ENCODE assay signal across 18 cellular contexts in genomic region chr2:58533376-58533775, GRCh38.
DNase-seq lines count a peak whose midpoint lies in the region; ATAC-seq, FAIRE-seq and TF ChIP-seq lines count a peak whose summit lies in the region.
"Had no signal": no experiment of that assay in that cellular context is flagged by ENCODE, and none has a peak within 500 bp of the region (broad histone marks: within the 10 kb centered on the region; RNA-seq: fewer than 3 reads in every experiment).

No MANE protein-coding gene starts in this region.

- no peaks in the 10 kb centered on the region for H3K79me2 ChIP-seq in PC-3 (ENCODE audit: low read length)

- POLR2A ChIA-PET in A549 (lab: Yijun Ruan, JAX) (no interaction called here), PC-3 (lab: Charles Lee; ENCODE audit: unreplicated experiment) (no interaction called here)

- H3K27ac ChIP-seq in A549: no peak overlapping the region
- no peak overlapping the region for H3K27ac ChIP-seq in PC-3 (ENCODE audit: low read length)
- H3K27ac ChIP-seq in endodermal cell (ENCODE audit: low read depth, low read length): no peak overlapping the region
- H3K27ac ChIP-seq: BLaER1 treated with 17β-estradiol and CSF1 and Interleukin-3, amounts not matched to agents 10 nM and 100 nM had no signal

- intact Hi-C loops in PC-3 (cut with micrococcal nuclease): no loop called here

- TF ChIP-seq EP300 in A549 (IDR thresholded peaks at IDR 0.05): no peak

- no peaks in the 10 kb centered on the region for H3K36me3 Mint-ChIP-seq in endodermal cell (ENCODE audit: low read depth)
- H3K36me3 Mint-ChIP-seq: CD8-positive, alpha-beta T cell had no signal

- no peak for TF ChIP-seq POLR2A in A549 (IDR thresholded peaks at IDR 0.05; ENCODE audit: low read length)

- BruUV-seq in PC-3 (replicated peaks; lab: Mats Ljungman, UMichigan): no TSS peak

- H3K4me3 Mint-ChIP-seq in endodermal cell: no peak overlapping the region
- H3K4me3 Mint-ChIP-seq: B cell; CD8-positive, alpha-beta T cell had no signal

- H3K27me3 ChIP-seq in PC-3 (ENCODE audit: low read length): no peaks in the 10 kb centered on the region
- H3K27me3 ChIP-seq in endodermal cell (ENCODE audit: control insufficient read depth, insufficient read depth, low read length, poor library complexity, severe bottlenecking): no peaks in the 10 kb centered on the region
- H3K27me3 ChIP-seq: BLaER1 treated with 17β-estradiol and CSF1 and Interleukin-3, amounts not matched to agents 10 nM and 100 nM had no signal

- CTCF ChIA-PET in A549 (lab: Yijun Ruan, JAX): interaction anchor here (0.6 kb wide), 1 partner anchor 127 kb away, joined by 3 read pairs; no protein-coding TSS in a partner anchor
- CTCF ChIA-PET in PC-3 (lab: Charles Lee): interaction anchor here (0.7 kb wide), 1 partner anchor 1050 kb away, joined by 4 read pairs; no protein-coding TSS in a partner anchor

- no peaks in the 10 kb centered on the region for H4K20me1 ChIP-seq in PC-3 (ENCODE audit: low read length)
- H4K20me1 ChIP-seq: BLaER1 treated with 17β-estradiol and CSF1 and Interleukin-3, amounts not matched to agents 10 nM and 100 nM had no signal

- TF ChIP-seq CTCF in A549 (IDR thresholded peaks at IDR 0.05): no peak
- TF ChIP-seq CTCF in PC-3 (conservative IDR thresholded peaks at IDR 0.05; ENCODE audit: low read depth, low read length): no peak
- TF ChIP-seq CTCF in endodermal cell (conservative IDR thresholded peaks at IDR 0.05): no peak

- DNase-seq in A549 (ENCODE audit: low read depth in 1 of 2, low spot score in 1 of 2) (peak in 1 of 2 experiments; percentile 7), ELR (ENCODE audit: low read depth) (peak; percentile 32), PC-3 (peak; percentile 43), endodermal cell (no peak), G401 (ENCODE audit: low spot score) (no peak), COLO668 (lab: John Stamatoyannopoulos, UW; ENCODE audit: unreplicated experiment) (no peak)
- DNase-seq: 8988T; CD8-positive, alpha-beta T cell; COR-L47; HCEC 1CT; Kasumi-1; KG1 had no signal

- H3K9me3 Mint-ChIP-seq in endodermal cell: no peaks in the 10 kb centered on the region
- H3K9me3 Mint-ChIP-seq: CD8-positive, alpha-beta T cell had no signal

- in situ Hi-C loops in G401 (cut with HindIII; ENCODE audit: low sequenced_read_pairs): no loop called here

- no peak for FAIRE-seq in A549 (lab: Jason Lieb, UNC)
- FAIRE-seq: D721Med, GM12891 had no signal

- ATAC-seq in A549 (peak in 1 of 2 experiments; percentile 50; a peak in 2 of 6 replicates), PC-3 (no peak), HG02588 (IDR thresholded peaks at IDR 0.05; ENCODE audit: unreplicated experiment) (no peak), HG03039 (IDR thresholded peaks at IDR 0.05; ENCODE audit: unreplicated experiment) (no peak)
- ATAC-seq: CD8-positive, alpha-beta T cell had no signal

- no peak for TF ChIP-seq RAD21 in A549 (conservative IDR thresholded peaks at IDR 0.05 in 1 of 2, IDR thresholded peaks at IDR 0.05 in 1 of 2)

- H3K36me3 ChIP-seq in PC-3 (ENCODE audit: low read depth, low read length) (no peaks in the 10 kb centered on the region), endodermal cell (ENCODE audit: control insufficient read depth, insufficient read depth, low read length) (no peaks in the 10 kb centered on the region)
- H3K36me3 ChIP-seq: BLaER1 treated with 17β-estradiol and CSF1 and Interleukin-3, amounts not matched to agents 10 nM and 100 nM had no signal

- H3K9me2 ChIP-seq in PC-3 (replicated peaks; ENCODE audit: low read length): no peaks in the 10 kb centered on the region

- H3K9ac ChIP-seq in PC-3 (ENCODE audit: low read length): no peak overlapping the region
- no peak overlapping the region for H3K9ac ChIP-seq in endodermal cell (ENCODE audit: extremely low read depth, low read length, poor library complexity, severe bottlenecking)
- H3K9ac ChIP-seq: BLaER1 treated with 17β-estradiol and CSF1 and Interleukin-3, amounts not matched to agents 10 nM and 100 nM had no signal

- H3K9me3 ChIP-seq in A549: no peaks in the 10 kb centered on the region
- H3K9me3 ChIP-seq in PC-3 (ENCODE audit: low read length): no peaks in the 10 kb centered on the region
- no peaks in the 10 kb centered on the region for H3K9me3 ChIP-seq in endodermal cell (ENCODE audit: control insufficient read depth, low read length)
- H3K9me3 ChIP-seq: BLaER1 treated with 17β-estradiol and CSF1 and Interleukin-3, amounts not matched to agents 10 nM and 100 nM had no signal

- H3K4me3 ChIP-seq in A549: no peak overlapping the region
- no peak overlapping the region for H3K4me3 ChIP-seq in PC-3 (ENCODE audit: low read length)
- no peak overlapping the region for H3K4me3 ChIP-seq in endodermal cell (ENCODE audit: low read length)
- H3K4me3 ChIP-seq: BLaER1 treated with 17β-estradiol and CSF1 and Interleukin-3, amounts not matched to agents 10 nM and 100 nM had no signal

- H3K4me2 ChIP-seq in A549: peak overlapping the region; percentile 21
- H3K4me2 ChIP-seq in PC-3 (ENCODE audit: low read length): no peak overlapping the region
- H3K4me2 ChIP-seq: BLaER1 treated with 17β-estradiol and CSF1 and Interleukin-3, amounts not matched to agents 10 nM and 100 nM had no signal

- peaks cover 7% of the 10 kb centered on the region for H3K27me3 Mint-ChIP-seq in endodermal cell (ENCODE audit: insufficient read depth)

- peak overlapping the region; percentile 2 for H3K27ac Mint-ChIP-seq in endodermal cell
- H3K27ac Mint-ChIP-seq: B cell; CD8-positive, alpha-beta T cell had no signal

- H3F3A ChIP-seq in PC-3 (ENCODE audit: low read length, unreplicated experiment): no peaks in the 10 kb centered on the region

- no peak overlapping the region for H2AFZ ChIP-seq in PC-3 (ENCODE audit: low read length)

- 22% methylated on average over 3 of the region's 3 CpGs for WGBS in A549 (ENCODE audit: missing lambda C conversion rate)
- WGBS in endodermal cell (ENCODE audit: insufficient coverage in 1 of 2, insufficient read length in 1 of 2), 2 experiments: 89 to 96% methylated on average over 1 to 3 of the region's 3 CpGs

- peaks cover 44% of the 10 kb centered on the region for H3K4me1 Mint-ChIP-seq in endodermal cell
- H3K4me1 Mint-ChIP-seq: B cell had no signal

- H3K4me1 ChIP-seq in A549 (peaks cover 13% of the 10 kb centered on the region), PC-3 (ENCODE audit: insufficient read depth, low read length) (peaks cover 9% of the 10 kb centered on the region; the same call in 1 of the 2 replicates), endodermal cell (ENCODE audit: control insufficient read depth, insufficient read depth, low read length) (peaks cover 18% of the 10 kb centered on the region)
- H3K4me1 ChIP-seq: BLaER1 treated with 17β-estradiol and CSF1 and Interleukin-3, amounts not matched to agents 10 nM and 100 nM had no signal

TF ChIP-seq in A549, 52 proteins besides CTCF, POLR2A, EP300 and RAD21:
- TF ChIP-seq HMGXB4 (CRISPR knock-in tag; IDR thresholded peaks at IDR 0.05; ENCODE audit: borderline replicate concordance) (no peak), ZNF302 (CRISPR knock-in tag; IDR thresholded peaks at IDR 0.05) (no peak), EHMT2 (IDR thresholded peaks at IDR 0.05; ENCODE audit: low read depth) (no peak), FOSL2 (IDR thresholded peaks at IDR 0.05) (no peak), FOSL2 (CRISPR knock-in tag; IDR thresholded peaks at IDR 0.05) (peak; percentile 30), SREBF2 (IDR thresholded peaks at IDR 0.05) (no peak)

Comparison
In these comparisons a context has a peak if more than half of its experiments do, and no peak if none do; other contexts are left out.
1. DNase-seq: peak in ELR (single experiment) and PC-3 (single experiment); none in endodermal cell (single experiment), G401 (single experiment) and COLO668 (single experiment).